ENCODE assay signal across 9 cellular contexts in genomic region chr10:68902382-68902781, GRCh38. TPM values are rescaled to one million over a fixed set of nuclear protein-coding genes. Genes with fewer than 3 reads are reported as not detected.
DNase-seq lines count a peak whose midpoint lies in the region; ATAC-seq and TF ChIP-seq lines count a peak whose summit lies in the region.
"Had no signal": no experiment of that assay in that cellular context is flagged by ENCODE, and none has a peak within 500 bp of the region (broad histone marks: within the 10 kb centered on the region; RNA-seq: fewer than 3 reads in every experiment).

No MANE protein-coding gene starts in this region.

- H3K9me3 ChIP-seq in T-helper 17 cell (ENCODE audit: control insufficient read depth, low read length, poor library complexity, severe bottlenecking) = no peaks in the 10 kb centered on the region
- no peaks in the 10 kb centered on the region for H3K9me3 ChIP-seq in spleen

- H3K27ac Mint-ChIP-seq in activated CD4-positive, alpha-beta T cell treated with anti-CD3 and anti-CD28 coated beads for 36 hours = peak overlapping the region; percentile 99
- peak overlapping the region; percentile 98 for H3K27ac Mint-ChIP-seq in T-helper 17 cell

- CTCF ChIA-PET in activated CD4-positive, alpha-beta T cell treated with anti-CD3 and anti-CD28 coated beads for 36 hours (lab: Charles Lee) = no interaction called here

- DNase-seq in activated CD4-positive, alpha-beta T cell treated with anti-CD3 and anti-CD28 coated beads for 36 hours = no peak
- no peak for DNase-seq in activated CD4-positive, alpha-beta T cell treated with anti-CD3 and anti-CD28 coated beads for 48 hours
- no peak for DNase-seq in T-helper 17 cell
- no peak for DNase-seq in fibroblast of villous mesenchyme (ENCODE audit: low read depth)
- DNase-seq in spleen = no peak
- no peak for DNase-seq in dedifferentiated amniotic fluid mesenchymal stem cell (ENCODE audit: extremely low spot score)
- DNase-seq: effector CD4-positive, alpha-beta T cell had no signal

- peak overlapping the region; percentile 98 for H3K4me3 Mint-ChIP-seq in activated CD4-positive, alpha-beta T cell treated with anti-CD3 and anti-CD28 coated beads for 36 hours
- peak overlapping the region; percentile 96 for H3K4me3 Mint-ChIP-seq in T-helper 17 cell

- H3K4me1 ChIP-seq in spleen = peaks cover 17 to 60% (median 37%) of the 10 kb centered on the region in 6 donors

- H3K4me1 Mint-ChIP-seq in activated CD4-positive, alpha-beta T cell treated with anti-CD3 and anti-CD28 coated beads for 36 hours = peaks cover 55% of the 10 kb centered on the region
- H3K4me1 Mint-ChIP-seq in T-helper 17 cell = peaks cover 37% of the 10 kb centered on the region

- ATAC-seq in activated CD4-positive, alpha-beta T cell treated with anti-CD3 and anti-CD28 coated beads for 36 hours = no peak
- ATAC-seq in T-helper 17 cell = no peak
- ATAC-seq in HG03342 (IDR thresholded peaks at IDR 0.05; ENCODE audit: unreplicated experiment) = no peak
- no peak for ATAC-seq in GM21528 (IDR thresholded peaks at IDR 0.05; ENCODE audit: low FRiP score, unreplicated experiment)

- peaks cover 0 to 13% (median 8%) of the 10 kb centered on the region in 6 donors for H3K36me3 ChIP-seq in spleen

- H3K27me3 ChIP-seq in spleen (replicated peaks in 1 of 7) = peaks cover 0 to 3% (median 0%) of the 10 kb centered on the region in 7 donors

- WGBS in spleen, 5 donors = 71 to 85% (median 76%) methylated on average over 5 of the region's 5 CpGs

- peaks cover 4% of the 10 kb centered on the region for H3K27me3 Mint-ChIP-seq in activated CD4-positive, alpha-beta T cell treated with anti-CD3 and anti-CD28 coated beads for 36 hours
- peaks cover 6% of the 10 kb centered on the region for H3K27me3 Mint-ChIP-seq in T-helper 17 cell

- H3K9me3 Mint-ChIP-seq in activated CD4-positive, alpha-beta T cell treated with anti-CD3 and anti-CD28 coated beads for 36 hours (ENCODE audit: low read depth) = no peaks in the 10 kb centered on the region

- POLR2A ChIA-PET in activated CD4-positive, alpha-beta T cell treated with anti-CD3 and anti-CD28 coated beads for 36 hours (lab: Charles Lee) = interaction anchor here (0.7 to 3.2 kb wide), 2 partner anchors 47 to 53 kb away, joined by 5 to 21 read pairs; partner anchors contain the start of gene DDX21

- peak overlapping the region; percentile 98 for H3K4me3 ChIP-seq in fibroblast of villous mesenchyme (ENCODE audit: low read depth, low read length)
- H3K4me3 ChIP-seq in spleen = peak overlapping the region in 5 of 8 donors; percentile 62 to 83 (median 76)

- no peak for TF ChIP-seq POLR2A in spleen (IDR thresholded peaks at IDR 0.05)

- TF ChIP-seq CTCF in fibroblast of villous mesenchyme (IDR thresholded peaks at IDR 0.05; ENCODE audit: insufficient read depth, low read depth, low read length) = no peak
- TF ChIP-seq CTCF in spleen (IDR thresholded peaks at IDR 0.05 in 8 of 11, conservative IDR thresholded peaks at IDR 0.05 in 3 of 11) = no peak

- intact Hi-C loops in activated CD4-positive, alpha-beta T cell treated with anti-CD3 and anti-CD28 coated beads for 36 hours (cut with DNase I, micrococcal nuclease) = loop anchor here (2.0 to 10.0 kb wide), 5 partner anchors 14 to 1048 kb away; partner anchors contain the start of genes HERC4 (in 1 of the 2), HNRNPH3 (in 1 of the 2), PBLD (in 1 of the 2) and SLC25A16 (in 1 of the 2)
- intact Hi-C loops in spleen (cut with DNase I; ENCODE audit: low total_unique reads) = no loop called here

- H3K36me3 Mint-ChIP-seq in activated CD4-positive, alpha-beta T cell treated with anti-CD3 and anti-CD28 coated beads for 36 hours (ENCODE audit: low read depth) = peaks cover 31% of the 10 kb centered on the region
- H3K36me3 Mint-ChIP-seq in T-helper 17 cell (ENCODE audit: low read depth) = peaks cover 7% of the 10 kb centered on the region

- peak overlapping the region in 1 of 8 donors; percentile 93 for H3K27ac ChIP-seq in spleen

RNA-seq across cellular contexts. Expression of gene DDX50, which starts 1.3 kb away (rescaled TPM):
- 10 to 100 TPM; 61.6 to 81.6 TPM for total RNA-seq in activated CD4-positive, alpha-beta T cell treated with anti-CD3 and anti-CD28 coated beads for 36 hours
- total RNA-seq in T-helper 17 cell (10 to 100 TPM; 37.6 to 40.8 TPM), fibroblast of villous mesenchyme (35.8 and 61.7 TPM in 2 replicates), spleen (10 to 100 TPM; 23.7 to 33.6 (median 29.6) TPM)
- polyA plus RNA-seq in spleen = 10 to 100 TPM; 19.2 to 28.8 (median 22.4) TPM

RNA-seq across cellular contexts. Expression of gene DDX21, which starts 53.6 kb away (rescaled TPM):
- total RNA-seq in activated CD4-positive, alpha-beta T cell treated with anti-CD3 and anti-CD28 coated beads for 36 hours = 100 to 1,000 TPM; 187 to 192 TPM
- total RNA-seq in T-helper 17 cell (100 to 1,000 TPM; 130 to 134 TPM), fibroblast of villous mesenchyme (61.8 and 84.6 TPM in 2 replicates), spleen (10 to 100 TPM; 37.6 to 70.0 (median 56.6) TPM)
- polyA plus RNA-seq in spleen = 10 to 100 TPM; 15.7 to 23.8 (median 22.1) TPM
